ENCODE assay signal across 8 cellular contexts in the genomic region with DNA sequence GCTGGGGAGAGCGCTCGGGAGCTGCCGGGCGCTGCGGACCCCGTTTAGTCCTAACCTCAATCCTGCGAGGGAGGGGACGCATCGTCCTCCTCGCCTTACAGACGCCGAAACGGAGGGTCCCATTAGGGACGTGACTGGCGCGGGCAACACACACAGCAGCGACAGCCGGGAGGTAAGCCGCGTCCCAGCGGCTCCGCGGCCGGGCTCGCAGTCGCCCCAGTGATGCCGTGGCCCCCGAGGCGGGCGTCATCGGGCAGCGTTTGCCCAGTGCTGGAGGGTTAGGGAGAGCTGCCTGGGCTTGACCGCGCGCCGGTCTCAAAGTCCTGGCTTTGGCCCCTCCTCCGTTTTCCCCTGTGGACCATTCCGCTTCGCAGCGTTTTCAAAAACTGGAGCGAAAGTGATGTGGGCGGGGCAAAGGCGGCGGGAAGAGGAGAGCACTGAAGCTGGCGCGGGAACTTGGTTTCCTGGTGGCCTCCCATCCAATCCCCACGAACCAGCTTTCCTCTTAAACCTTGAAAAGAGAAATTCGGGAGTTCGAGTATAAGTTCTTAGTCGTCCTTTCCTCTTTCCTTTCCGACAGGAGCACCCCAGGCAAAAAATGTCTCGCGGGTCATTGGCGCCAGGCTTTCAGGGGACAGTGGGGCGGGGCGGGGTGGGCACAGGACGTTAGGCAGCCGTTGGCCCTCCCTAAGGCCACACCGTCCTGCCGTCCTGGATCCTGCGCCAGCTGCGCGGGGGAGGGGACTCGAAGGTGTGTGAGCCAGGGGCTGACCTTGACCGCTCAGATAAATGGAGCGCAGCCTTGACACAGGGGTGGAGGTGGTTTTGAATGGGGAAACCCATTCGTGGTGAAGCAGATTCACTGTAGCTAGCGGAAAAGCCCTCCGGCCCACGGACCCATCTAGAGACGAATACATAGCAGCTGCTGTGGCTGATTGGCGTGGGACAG. TPM values are rescaled to one million over a fixed set of nuclear protein-coding genes. Genes with fewer than 3 reads are reported as not detected.
DNase-seq lines count a peak whose midpoint lies in the region; ATAC-seq and TF ChIP-seq lines count a peak whose summit lies in the region.

No MANE protein-coding gene starts in this region.

- no peak overlapping the region for H3K27ac ChIP-seq in aorta (ENCODE audit: low read depth in 1 of 2, low read length in 2 of 2)

- peak overlapping the region; percentile 24 to 67 for H3K4me3 ChIP-seq in aorta (ENCODE audit: low read length in 2 of 2)

- H3K4me1 ChIP-seq in aorta (ENCODE audit: control insufficient read depth in 1 of 2, insufficient read depth in 2 of 2, low read length in 2 of 2) = no peaks in the 10 kb centered on the region

- no peaks in the 10 kb centered on the region for H3K36me3 ChIP-seq in aorta (ENCODE audit: control insufficient read depth in 1 of 2, insufficient read depth in 2 of 2, low read length in 1 of 2)

- H3K27me3 ChIP-seq in aorta (ENCODE audit: control insufficient read depth in 1 of 2, insufficient read depth in 2 of 2, low read length in 1 of 2) = peaks cover 0 to 2% of the 10 kb centered on the region in 2 donors

- in situ Hi-C loops in GM13976 (cut with MboI; ENCODE audit: low sequenced_read_pairs, unreplicated experiment) = no loop called here

- no peaks in the 10 kb centered on the region for H3K9me3 ChIP-seq in aorta (ENCODE audit: control insufficient read depth, low read length)

- TF ChIP-seq CTCF in GM13976 (IDR thresholded peaks at IDR 0.05; ENCODE audit: borderline replicate concordance, control extremely low read depth, extremely low read depth, insufficient read depth, missing control alignments) = no peak

- intact Hi-C loops in left ventricle myocardium superior (cut with micrococcal nuclease) = no loop called here
- intact Hi-C loops in posterior cingulate gyrus (cut with DNase I) = loop anchor here (10.0 kb wide), 1 partner anchor 57 kb away; a partner anchor contains a TSS
- intact Hi-C loops in aorta (cut with DNase I) = no loop called here

- DNase-seq in GM13976 (ENCODE audit: low spot score) = peak; percentile 82
- DNase-seq in NCI-H1048 (lab: John Stamatoyannopoulos, UW) = peak; percentile 83
- DNase-seq in amygdala (lab: John Stamatoyannopoulos, UW) = peak in 54 of 56 donors; percentile 25 to 86 (median 66)
- DNase-seq in left ventricle myocardium superior = peak; percentile 81
- DNase-seq in posterior cingulate gyrus = peak; percentile 67 to 97 (median 82)
- DNase-seq in aorta = peak; percentile 87 to 92

- ATAC-seq in HG02642 (IDR thresholded peaks at IDR 0.05; ENCODE audit: poor library complexity, unreplicated experiment) (peak; percentile 67), SK-N-SH treated with all-trans-retinoic acid at 6 μM for 48 hours (peak; percentile 95), left ventricle myocardium superior (peak; percentile 96), aorta (ENCODE audit: low FRiP score) (peak; percentile 91)

- 2 to 3% methylated on average over 60 to 72 of the region's 72 CpGs for WGBS in aorta, 2 donors

TF ChIP-seq in SK-N-SH treated with all-trans-retinoic acid at 6 μM for 48 hours, 23 proteins besides CTCF, POLR2A, EP300 and RAD21:
- TF ChIP-seq, protein P1, sequence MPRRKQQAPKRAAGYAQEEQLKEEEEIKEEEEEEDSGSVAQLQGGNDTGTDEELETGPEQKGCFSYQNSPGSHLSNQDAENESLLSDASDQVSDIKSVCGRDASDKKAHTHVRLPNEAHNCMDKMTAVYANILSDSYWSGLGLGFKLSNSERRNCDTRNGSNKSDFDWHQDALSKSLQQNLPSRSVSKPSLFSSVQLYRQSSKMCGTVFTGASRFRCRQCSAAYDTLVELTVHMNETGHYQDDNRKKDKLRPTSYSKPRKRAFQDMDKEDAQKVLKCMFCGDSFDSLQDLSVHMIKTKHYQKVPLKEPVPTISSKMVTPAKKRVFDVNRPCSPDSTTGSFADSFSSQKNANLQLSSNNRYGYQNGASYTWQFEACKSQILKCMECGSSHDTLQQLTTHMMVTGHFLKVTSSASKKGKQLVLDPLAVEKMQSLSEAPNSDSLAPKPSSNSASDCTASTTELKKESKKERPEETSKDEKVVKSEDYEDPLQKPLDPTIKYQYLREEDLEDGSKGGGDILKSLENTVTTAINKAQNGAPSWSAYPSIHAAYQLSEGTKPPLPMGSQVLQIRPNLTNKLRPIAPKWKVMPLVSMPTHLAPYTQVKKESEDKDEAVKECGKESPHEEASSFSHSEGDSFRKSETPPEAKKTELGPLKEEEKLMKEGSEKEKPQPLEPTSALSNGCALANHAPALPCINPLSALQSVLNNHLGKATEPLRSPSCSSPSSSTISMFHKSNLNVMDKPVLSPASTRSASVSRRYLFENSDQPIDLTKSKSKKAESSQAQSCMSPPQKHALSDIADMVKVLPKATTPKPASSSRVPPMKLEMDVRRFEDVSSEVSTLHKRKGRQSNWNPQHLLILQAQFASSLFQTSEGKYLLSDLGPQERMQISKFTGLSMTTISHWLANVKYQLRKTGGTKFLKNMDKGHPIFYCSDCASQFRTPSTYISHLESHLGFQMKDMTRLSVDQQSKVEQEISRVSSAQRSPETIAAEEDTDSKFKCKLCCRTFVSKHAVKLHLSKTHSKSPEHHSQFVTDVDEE (CRISPR knock-in tag; IDR thresholded peaks at IDR 0.05) = 0 out of 2 replicates have a peak, but pooled peaks have one; percentile 11
- no peak for TF ChIP-seq ZNF70 (CRISPR knock-in tag; IDR thresholded peaks at IDR 0.05)

RNA-seq across cellular contexts. Expression of a gene that starts 0.8 kb away (rescaled TPM):
- total RNA-seq in left ventricle myocardium superior (3.8 TPM), aorta (1 to 10 TPM; 3.4 to 5.3 TPM)
- polyA plus RNA-seq in aorta = 1 to 10 TPM; 1.3 to 5.6 TPM

RNA-seq across cellular contexts. Expression of a gene that starts 54.2 kb away (rescaled TPM):
- total RNA-seq in left ventricle myocardium superior (23.9 TPM), aorta (10 to 100 TPM; 45.3 to 88.3 TPM)
- polyA plus RNA-seq in aorta = 10 to 100 TPM; 15.5 to 61.1 TPM
